ENCODE assay signal across 8 cellular contexts in genomic region chr7:112789824-112790650, GRCh38. TPM values are rescaled to one million over a fixed set of nuclear protein-coding genes. Genes with fewer than 3 reads are reported as not detected.
DNase-seq lines count a peak whose midpoint lies in the region; ATAC-seq and TF ChIP-seq lines count a peak whose summit lies in the region.

A gene with protein sequence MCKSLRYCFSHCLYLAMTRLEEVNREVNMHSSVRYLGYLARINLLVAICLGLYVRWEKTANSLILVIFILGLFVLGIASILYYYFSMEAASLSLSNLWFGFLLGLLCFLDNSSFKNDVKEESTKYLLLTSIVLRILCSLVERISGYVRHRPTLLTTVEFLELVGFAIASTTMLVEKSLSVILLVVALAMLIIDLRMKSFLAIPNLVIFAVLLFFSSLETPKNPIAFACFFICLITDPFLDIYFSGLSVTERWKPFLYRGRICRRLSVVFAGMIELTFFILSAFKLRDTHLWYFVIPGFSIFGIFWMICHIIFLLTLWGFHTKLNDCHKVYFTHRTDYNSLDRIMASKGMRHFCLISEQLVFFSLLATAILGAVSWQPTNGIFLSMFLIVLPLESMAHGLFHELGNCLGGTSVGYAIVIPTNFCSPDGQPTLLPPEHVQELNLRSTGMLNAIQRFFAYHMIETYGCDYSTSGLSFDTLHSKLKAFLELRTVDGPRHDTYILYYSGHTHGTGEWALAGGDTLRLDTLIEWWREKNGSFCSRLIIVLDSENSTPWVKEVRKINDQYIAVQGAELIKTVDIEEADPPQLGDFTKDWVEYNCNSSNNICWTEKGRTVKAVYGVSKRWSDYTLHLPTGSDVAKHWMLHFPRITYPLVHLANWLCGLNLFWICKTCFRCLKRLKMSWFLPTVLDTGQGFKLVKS (minus strand): TSS chr7:112790393. CDS start chr7:112784825, 5,568 bp downstream.

- H3K4me3 ChIP-seq in DOHH2 (ENCODE audit: low read length) (peak within 1 kb of the TSS; percentile 93), fibroblast of pulmonary artery (replicated peaks; ENCODE audit: low read depth, low read length) (peak within 1 kb of the TSS; percentile 88)

- H3K4me3 Mint-ChIP-seq in natural killer cell treated with Interleukin-12 subunit alpha and Interleukin-12 subunit beta and Interleukin-15 and Interleukin-18, amount 100 ng/mL, for 72 hours = peak within 1 kb of the TSS; percentile 100

- TF ChIP-seq CTCF in DOHH2 (IDR thresholded peaks at IDR 0.05; ENCODE audit: low read depth, low read length, poor library complexity, severe bottlenecking) = peak; percentile 42
- no peak for TF ChIP-seq CTCF in fibroblast of pulmonary artery (IDR thresholded peaks at IDR 0.05; ENCODE audit: low read length, missing control alignments)

- H3K9me3 ChIP-seq in DOHH2 (ENCODE audit: control insufficient read depth, insufficient read depth, low read length) (no peaks in the 10 kb centered on the region), KOPT-K1 (ENCODE audit: insufficient read depth, low read length, poor library complexity, severe bottlenecking) (no peaks in the 10 kb centered on the region)

- no peaks in the 10 kb centered on the region for H3K27me3 ChIP-seq in DOHH2 (ENCODE audit: control insufficient read depth, low read length)

- peaks cover 35 to 44% of the 10 kb centered on the region in 2 donors for H3K4me1 Mint-ChIP-seq in natural killer cell treated with Interleukin-12 subunit alpha and Interleukin-12 subunit beta and Interleukin-15 and Interleukin-18, amount 100 ng/mL, for 72 hours (ENCODE audit: low read depth in 2 of 2)

- H3K27ac ChIP-seq in DOHH2 (ENCODE audit: low read depth, low read length) (peak within 1 kb of the TSS; percentile 69), KOPT-K1 (ENCODE audit: low read depth, low read length, poor library complexity, severe bottlenecking) (peak within 1 kb of the TSS; percentile 75)

- H3K9me2 ChIP-seq in DOHH2 (replicated peaks; ENCODE audit: control insufficient read depth, low read length) = no peaks in the 10 kb centered on the region

- H3K79me2 ChIP-seq in DOHH2 (ENCODE audit: control insufficient read depth, low read length) = peaks cover 47% of the 10 kb centered on the region

- ATAC-seq in GM21786 (IDR thresholded peaks at IDR 0.05; ENCODE audit: unreplicated experiment) = peak; percentile 64
- ATAC-seq in natural killer cell treated with Interleukin-12 subunit alpha and Interleukin-12 subunit beta and Interleukin-15 and Interleukin-18, amount 100 ng/mL, for 72 hours = peak; percentile 93 to 96

- TF ChIP-seq POLR2A in Raji (IDR thresholded peaks at IDR 0.05; ENCODE audit: insufficient read depth, low read depth, low read length) = peak; percentile 41; the same call in 1 of the 2 replicates

- H3K27ac Mint-ChIP-seq in natural killer cell treated with Interleukin-12 subunit alpha and Interleukin-12 subunit beta and Interleukin-15 and Interleukin-18, amount 100 ng/mL, for 72 hours = peak within 1 kb of the TSS; percentile 82 to 96

- no peaks in the 10 kb centered on the region for H3K9me3 Mint-ChIP-seq in natural killer cell treated with Interleukin-12 subunit alpha and Interleukin-12 subunit beta and Interleukin-15 and Interleukin-18, amount 100 ng/mL, for 72 hours

- peaks cover 5% of the 10 kb centered on the region; the same call in 1 of the 2 replicates for H3K36me3 ChIP-seq in DOHH2 (ENCODE audit: control insufficient read depth, low read length)
- no peaks in the 10 kb centered on the region for H3K36me3 ChIP-seq in KOPT-K1 (ENCODE audit: insufficient read depth, low read length)

- no peaks in the 10 kb centered on the region for H3K27me3 Mint-ChIP-seq in natural killer cell treated with Interleukin-12 subunit alpha and Interleukin-12 subunit beta and Interleukin-15 and Interleukin-18, amount 100 ng/mL, for 72 hours

- H3K36me3 Mint-ChIP-seq in natural killer cell treated with Interleukin-12 subunit alpha and Interleukin-12 subunit beta and Interleukin-15 and Interleukin-18, amount 100 ng/mL, for 72 hours = peaks cover 12% of the 10 kb centered on the region

- H3K4me1 ChIP-seq in DOHH2 (ENCODE audit: control insufficient read depth, low read length) = peaks cover 26% of the 10 kb centered on the region

- H3K4me2 ChIP-seq in DOHH2 (ENCODE audit: low read length) = peak within 1 kb of the TSS; percentile 93

- peaks cover 3% of the 10 kb centered on the region; the same call in 1 of the 2 replicates for H3F3A ChIP-seq in DOHH2 (ENCODE audit: control insufficient read depth, insufficient read depth)

- DNase-seq in activated T-helper 9 cell treated with anti-CD3 and anti-CD28 coated beads, Interleukin-2, amount 50 U/mL, for 16 hours (ENCODE audit: low read depth) = peak; percentile 79
- peak; percentile 88 for DNase-seq in fibroblast of pulmonary artery (ENCODE audit: low read depth)
- peak; percentile 86 for DNase-seq in natural killer cell treated with Interleukin-12 subunit alpha and Interleukin-12 subunit beta and Interleukin-15 and Interleukin-18, amount 100 ng/mL, for 72 hours (ENCODE audit: low spot score)
- DNase-seq in stimulated activated naive CD4-positive, alpha-beta T cell treated with Interleukin-2 at 50 U/mL for 16 hours (lab: John Stamatoyannopoulos, UW) = peak; percentile 85

- no peaks in the 10 kb centered on the region for H4K20me1 ChIP-seq in DOHH2 (ENCODE audit: control insufficient read depth, insufficient read depth, low read depth, low read length)

RNA-seq across cellular contexts. Expression of the gene that starts here (rescaled TPM):
- total RNA-seq in natural killer cell treated with Interleukin-12 subunit alpha and Interleukin-12 subunit beta and Interleukin-15 and Interleukin-18, amount 100 ng/mL, for 72 hours = 10 to 100 TPM; 21.1 to 25.7 TPM

Comparison
In these comparisons a context has a peak if more than half of its experiments do, and no peak if none do; other contexts are left out.
1. Peak in every context shown above with its lines: DNase-seq, ATAC-seq, H3K4me3 ChIP-seq and H3K27ac ChIP-seq.